ENCODE assay signal across 8 cellular contexts in the genomic region with DNA sequence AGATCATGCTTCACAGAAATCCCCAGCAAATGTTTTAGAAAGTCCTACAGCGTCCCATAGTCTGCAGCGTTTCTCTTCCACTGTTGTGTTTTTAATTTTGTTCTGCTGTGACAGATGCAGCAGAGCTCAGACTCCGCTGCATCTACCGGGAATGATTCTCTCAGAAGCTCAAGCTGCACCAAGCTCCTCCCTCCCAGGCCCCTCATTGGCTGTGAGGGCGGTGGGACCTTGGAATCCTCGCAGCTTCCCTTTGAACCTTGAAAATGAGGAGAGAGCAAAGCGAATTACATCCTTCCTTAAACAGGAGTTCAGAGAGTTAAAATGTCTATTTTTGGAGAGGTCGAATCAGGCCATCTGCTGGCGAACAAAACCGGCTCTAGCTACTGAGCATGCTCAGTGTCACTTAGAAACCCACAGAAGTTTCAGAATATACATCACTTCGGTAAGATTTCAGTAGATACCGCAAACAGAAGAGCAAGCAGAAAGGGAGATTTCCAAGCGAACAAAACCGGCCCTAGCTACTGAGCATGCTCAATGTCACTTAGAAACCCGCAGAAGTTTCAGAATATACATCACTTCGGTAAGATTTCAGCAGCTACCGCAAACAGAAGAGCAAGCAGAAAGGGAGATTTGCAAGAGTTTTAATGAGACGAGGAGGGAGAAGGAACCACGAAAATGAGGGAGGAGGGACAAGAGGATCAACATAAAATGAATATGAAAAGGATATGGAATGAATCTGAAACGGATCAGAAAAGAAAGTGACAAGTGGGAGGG. TPM values are rescaled to one million over a fixed set of nuclear protein-coding genes. Genes with fewer than 3 reads are reported as not detected.
DNase-seq lines count a peak whose midpoint lies in the region; ATAC-seq and TF ChIP-seq lines count a peak whose summit lies in the region.

TSS of gene ABCD2 (minus strand) at position 144 of the 774 bp plus-strand sequence. CDS start 188 bp downstream, outside the sequence.

- H3K27me3 ChIP-seq in HAP-1 (ENCODE audit: low read depth) (no peaks in the 10 kb centered on the region), MG63 (no peaks in the 10 kb centered on the region), cardiac muscle cell (no peaks in the 10 kb centered on the region), trophoblast cell (ENCODE audit: insufficient read depth, low read length) (no peaks in the 10 kb centered on the region)

- H4K91ac ChIP-seq in trophoblast cell (ENCODE audit: low read depth, low read length) = no peak within 1 kb of the TSS

- WGBS in trophoblast cell (ENCODE audit: extremely low coverage, insufficient coverage, insufficient read length) = no CpG with 5 or more reads among the region's 20 CpGs

- TF ChIP-seq CTCF in cardiac muscle cell (IDR thresholded peaks at IDR 0.05; ENCODE audit: low read depth, low read length) = no peak
- peak; percentile 36 for TF ChIP-seq CTCF in type B pancreatic cell (conservative IDR thresholded peaks at IDR 0.05)

- peaks cover 10% of the 10 kb centered on the region for H3K36me3 Mint-ChIP-seq in activated naive CD8-positive, alpha-beta T cell treated with anti-CD3 and anti-CD28 coated beads, Interleukin-2, amount 10 ng/mL, durations not matched to agents 7 days and 5 days
- H3K36me3 Mint-ChIP-seq in type B pancreatic cell = no peaks in the 10 kb centered on the region

- H2AK5ac ChIP-seq in trophoblast cell (ENCODE audit: low read length) = no peak within 1 kb of the TSS

- no peak within 1 kb of the TSS for H3K27ac Mint-ChIP-seq in activated naive CD8-positive, alpha-beta T cell treated with anti-CD3 and anti-CD28 coated beads, Interleukin-2, amount 10 ng/mL, durations not matched to agents 7 days and 5 days
- no peak within 1 kb of the TSS for H3K27ac Mint-ChIP-seq in type B pancreatic cell

- H3K4me1 ChIP-seq in HAP-1 (peaks cover 4% of the 10 kb centered on the region), cardiac muscle cell (ENCODE audit: low read depth) (peaks cover 4% of the 10 kb centered on the region), trophoblast cell (ENCODE audit: control insufficient read depth in 1 of 2, insufficient read depth in 2 of 2, low read length in 2 of 2) (no peaks in the 10 kb centered on the region)

- DNase-seq in HAP-1 (ENCODE audit: low spot score in 2 of 2) (peak; percentile 83 to 84), MG63 (peak; percentile 58), cardiac muscle cell (ENCODE audit: low read depth in 1 of 2, low spot score in 1 of 2) (peak; percentile 87 to 89), trophoblast cell (peak; percentile 35 to 65), type B pancreatic cell (ENCODE audit: extremely low spot score, unreplicated experiment) (peak; percentile 78)
- DNase-seq in activated naive CD8-positive, alpha-beta T cell treated with anti-CD3 and anti-CD28 coated beads, Interleukin-2, amount 10 ng/mL, durations not matched to agents 7 days and 5 days = peak; percentile 72

- H3K36me3 ChIP-seq in HAP-1 (replicated peaks) (no peaks in the 10 kb centered on the region), MG63 (no peaks in the 10 kb centered on the region), cardiac muscle cell (no peaks in the 10 kb centered on the region), trophoblast cell (ENCODE audit: control insufficient read depth in 1 of 2, insufficient read depth in 2 of 2, low read length in 2 of 2) (no peaks in the 10 kb centered on the region)

- no peaks in the 10 kb centered on the region for H3K79me1 ChIP-seq in trophoblast cell (ENCODE audit: low read length)

- no peaks in the 10 kb centered on the region for H3K27me3 Mint-ChIP-seq in activated naive CD8-positive, alpha-beta T cell treated with anti-CD3 and anti-CD28 coated beads, Interleukin-2, amount 10 ng/mL, durations not matched to agents 7 days and 5 days
- peaks cover 3% of the 10 kb centered on the region for H3K27me3 Mint-ChIP-seq in type B pancreatic cell

- H4K8ac ChIP-seq in trophoblast cell (ENCODE audit: low read depth, low read length) = no peak within 1 kb of the TSS

- no peak within 1 kb of the TSS for H3K4ac ChIP-seq in trophoblast cell (ENCODE audit: low read depth, low read length)

- no peak within 1 kb of the TSS for H2BK5ac ChIP-seq in trophoblast cell (ENCODE audit: low read depth, low read length, poor library complexity)

- H3K4me3 ChIP-seq in GM08714 (ENCODE audit: low read length) = peak within 1 kb of the TSS; percentile 89
- H3K4me3 ChIP-seq in HAP-1 = peak within 1 kb of the TSS; percentile 31
- peak within 1 kb of the TSS; percentile 52 for H3K4me3 ChIP-seq in MG63
- H3K4me3 ChIP-seq in cardiac muscle cell = peak within 1 kb of the TSS; percentile 37
- no peak within 1 kb of the TSS for H3K4me3 ChIP-seq in trophoblast cell (ENCODE audit: low read depth, low read length)

- H3K4me2 ChIP-seq in trophoblast cell (ENCODE audit: low read length) = peak within 1 kb of the TSS; percentile 74

- peak within 1 kb of the TSS; percentile 83 for H2AFZ ChIP-seq in trophoblast cell (ENCODE audit: insufficient read depth, low read length, poor library complexity)

- no peak within 1 kb of the TSS for H3K4me3 Mint-ChIP-seq in activated naive CD8-positive, alpha-beta T cell treated with anti-CD3 and anti-CD28 coated beads, Interleukin-2, amount 10 ng/mL, durations not matched to agents 7 days and 5 days
- no peak within 1 kb of the TSS for H3K4me3 Mint-ChIP-seq in type B pancreatic cell

- in situ Hi-C loops in HAP-1 (cut with MboI; ENCODE audit: low sequenced_read_pairs) = no loop called here

- no peaks in the 10 kb centered on the region for H3K79me2 ChIP-seq in trophoblast cell (ENCODE audit: control insufficient read depth, insufficient read depth, low read length, poor library complexity)

- H4K12ac ChIP-seq in trophoblast cell (ENCODE audit: low read depth, low read length) = no peak within 1 kb of the TSS

- H2BK120ac ChIP-seq in trophoblast cell (ENCODE audit: insufficient read depth, low read length, poor library complexity) = no peak within 1 kb of the TSS

- H2BK12ac ChIP-seq in trophoblast cell (ENCODE audit: low read length) = no peak within 1 kb of the TSS

- no peak within 1 kb of the TSS for H3K14ac ChIP-seq in trophoblast cell (ENCODE audit: low read length)

- H3K23ac ChIP-seq in trophoblast cell (ENCODE audit: low read length) = no peak within 1 kb of the TSS

- no peaks in the 10 kb centered on the region for H3K9me3 ChIP-seq in HAP-1
- no peaks in the 10 kb centered on the region for H3K9me3 ChIP-seq in MG63
- no peaks in the 10 kb centered on the region for H3K9me3 ChIP-seq in cardiac muscle cell (ENCODE audit: low read depth)
- no peaks in the 10 kb centered on the region for H3K9me3 ChIP-seq in trophoblast cell (ENCODE audit: insufficient read depth, low read depth, low read length)

- POLR2A ChIA-PET in activated naive CD8-positive, alpha-beta T cell treated with anti-CD3 and anti-CD28 coated beads, Interleukin-2, amount 10 ng/mL, durations not matched to agents 7 days and 5 days (lab: Charles Lee) = interaction anchor here (0.6 to 4.9 kb wide), 19 partner anchors 9 to 178 kb away, joined by 3 to 71 read pairs (median 4); partner anchors contain the start of gene KIF21A

- H3K18ac ChIP-seq in trophoblast cell (ENCODE audit: low read length) = no peak within 1 kb of the TSS

- no peak within 1 kb of the TSS for H3K9ac ChIP-seq in trophoblast cell (ENCODE audit: low read length)

- H3K27ac ChIP-seq in cardiac muscle cell (peak within 1 kb of the TSS; percentile 62), trophoblast cell (ENCODE audit: low read depth, low read length) (no peak within 1 kb of the TSS)

- H3K9me3 Mint-ChIP-seq in activated naive CD8-positive, alpha-beta T cell treated with anti-CD3 and anti-CD28 coated beads, Interleukin-2, amount 10 ng/mL, durations not matched to agents 7 days and 5 days = no peaks in the 10 kb centered on the region
- no peaks in the 10 kb centered on the region for H3K9me3 Mint-ChIP-seq in type B pancreatic cell

- peaks cover 31% of the 10 kb centered on the region for H3K4me1 Mint-ChIP-seq in activated naive CD8-positive, alpha-beta T cell treated with anti-CD3 and anti-CD28 coated beads, Interleukin-2, amount 10 ng/mL, durations not matched to agents 7 days and 5 days
- no peaks in the 10 kb centered on the region for H3K4me1 Mint-ChIP-seq in type B pancreatic cell (ENCODE audit: unreplicated experiment)

- peak; percentile 98 for ATAC-seq in SK-N-SH treated with all-trans-retinoic acid at 6 μM for 48 hours
- ATAC-seq in activated naive CD8-positive, alpha-beta T cell treated with anti-CD3 and anti-CD28 coated beads, Interleukin-2, amount 10 ng/mL, durations not matched to agents 7 days and 5 days (ENCODE audit: low read depth) = peak; percentile 73

TF ChIP-seq in SK-N-SH treated with all-trans-retinoic acid at 6 μM for 48 hours, 23 proteins besides CTCF, POLR2A, EP300 and RAD21:
- TF ChIP-seq CSDC2 (CRISPR knock-in tag; IDR thresholded peaks at IDR 0.05) = no peak
- TF ChIP-seq CSRNP3 (CRISPR knock-in tag; IDR thresholded peaks at IDR 0.05) = no peak
- TF ChIP-seq TOX (CRISPR knock-in tag; IDR thresholded peaks at IDR 0.05; ENCODE audit: borderline replicate concordance) = no peak
- TF ChIP-seq ZNF70 (CRISPR knock-in tag; IDR thresholded peaks at IDR 0.05) = no peak
- no peak for TF ChIP-seq ZFP3 (CRISPR knock-in tag; IDR thresholded peaks at IDR 0.05)

RNA-seq across cellular contexts. Expression of gene ABCD2, which starts in this region (rescaled TPM):
- not detected in 2 replicates for total RNA-seq in MG63 (2014; rRNA removed; shearing (Covaris generic); ENCODE audit: low replicate concordance)
- 10 to 100 TPM; 30.8 TPM for total RNA-seq in activated naive CD8-positive, alpha-beta T cell treated with anti-CD3 and anti-CD28 coated beads, Interleukin-2, amount 10 ng/mL, durations not matched to agents 7 days and 5 days
- total RNA-seq in cardiac muscle cell (0.14 and 0.15 TPM in 2 replicates), type B pancreatic cell (ENCODE audit: low replicate concordance) (0.12 and 0.34 TPM in 2 replicates)
- polyA plus RNA-seq in cardiac muscle cell = 0.12 TPM in 1 of 2 replicates, not detected in the other
- under 0.01 and 0.01 TPM in 2 replicates for polyA plus RNA-seq in trophoblast cell (2013)

Comparison
In these comparisons a context has a peak if more than half of its experiments do, and no peak if none do; other contexts are left out.
1. RNA of gene ABCD2 (total RNA-seq): 30.8 TPM in activated naive CD8-positive, alpha-beta T cell treated with anti-CD3 and anti-CD28 coated beads, Interleukin-2, amount 10 ng/mL, durations not matched to agents 7 days and 5 days; 0.12 to 0.34 TPM in type B pancreatic cell, 0.14 to 0.15 TPM in cardiac muscle cell and not detected in MG63; every median in the first group is over 10 times any median in the second.
2. Peak in DNase-seq and H3K4me3 ChIP-seq in MG63; RNA of the gene not detected or under 1 TPM.
3. Peak in DNase-seq, H3K4me3 ChIP-seq and H3K27ac ChIP-seq in cardiac muscle cell; RNA of the gene not detected or under 1 TPM.
4. Peak in DNase-seq in type B pancreatic cell; RNA of the gene not detected or under 1 TPM.
5. Peak in every context shown above with its lines, with median percentiles within 50 percentile points of each other: DNase-seq.